7 cellular contexts compared by ENCODE assay signal in the genomic region with DNA sequence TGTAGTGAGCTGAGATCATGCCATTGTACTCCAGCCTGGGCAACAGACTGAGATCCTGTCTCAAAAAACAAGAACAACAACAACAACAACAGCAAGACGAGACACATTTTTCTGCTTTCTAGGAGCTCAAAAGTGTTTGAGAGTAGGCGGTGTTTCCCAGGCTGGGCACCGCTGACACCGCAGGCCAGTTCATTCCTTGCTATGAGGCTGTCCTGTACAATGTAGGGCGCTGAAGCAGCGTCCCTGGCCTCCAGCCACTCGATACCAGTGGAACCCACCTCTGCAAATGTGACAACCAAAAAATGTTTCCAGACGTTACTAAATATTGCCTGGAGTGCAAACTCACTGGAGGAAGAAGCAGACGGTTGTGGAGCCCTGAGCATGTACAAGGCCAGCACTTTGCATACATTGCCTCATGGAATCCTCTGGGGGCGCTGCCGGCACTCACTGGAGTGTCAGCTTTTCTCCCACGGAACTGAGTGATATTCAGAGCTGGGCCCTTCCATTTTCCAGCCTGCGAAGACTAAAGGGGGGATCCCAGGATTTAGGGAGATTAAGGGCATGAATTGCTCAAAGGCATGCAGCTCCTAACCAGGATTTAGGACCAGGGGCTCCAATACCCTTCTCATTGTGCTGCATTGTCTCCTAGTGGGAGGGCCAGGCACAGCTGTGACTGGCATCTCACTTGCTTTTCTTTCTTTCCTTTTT. TPM values are rescaled to one million over a fixed set of nuclear protein-coding genes. Genes with fewer than 3 reads are reported as not detected.
DNase-seq lines count a peak whose midpoint lies in the region; ATAC-seq, FAIRE-seq and TF ChIP-seq lines count a peak whose summit lies in the region.

No MANE protein-coding gene starts in this region.

- no peaks in the 10 kb centered on the region for H3K27me3 Mint-ChIP-seq in activated B cell treated with CpG ODN at 0.5 μM for 24 hours
- no peaks in the 10 kb centered on the region for H3K27me3 Mint-ChIP-seq in chondrocyte (ENCODE audit: low read depth)

- TF ChIP-seq CTCF in activated B cell treated with CpG ODN at 0.5 μM for 24 hours (IDR thresholded peaks at IDR 0.05) (peak; percentile 51), chondrocyte (IDR thresholded peaks at IDR 0.05) (peak; percentile 84), liver (IDR thresholded peaks at IDR 0.05; ENCODE audit: low read depth, low read length, missing input control) (peak; percentile 77)

- POLR2A ChIA-PET in activated B cell treated with CpG ODN at 0.5 μM for 24 hours (lab: Charles Lee) = interaction anchor here (0.6 to 1.6 kb wide), 7 partner anchors 18 to 548 kb away, joined by 3 to 8 read pairs (median 4); a partner anchor contains a TSS

- no peak overlapping the region for H3K4me3 Mint-ChIP-seq in activated B cell treated with CpG ODN at 0.5 μM for 24 hours
- H3K4me3 Mint-ChIP-seq in chondrocyte (ENCODE audit: unreplicated experiment) = no peak overlapping the region

- H3K9ac ChIP-seq in liver (ENCODE audit: low read depth in 1 of 2, low read length in 2 of 2) = peak overlapping the region in 1 of 2 donors; percentile 5

- peak overlapping the region; percentile 41 for H3K27ac Mint-ChIP-seq in activated B cell treated with CpG ODN at 0.5 μM for 24 hours
- H3K27ac Mint-ChIP-seq in chondrocyte (ENCODE audit: unreplicated experiment) = peak overlapping the region; percentile 33

- CTCF ChIA-PET in activated B cell treated with CpG ODN at 0.5 μM for 24 hours (lab: Charles Lee) = interaction anchor here (0.7 to 4.0 kb wide), 17 partner anchors 14 to 542 kb away, joined by 3 to 33 read pairs (median 4); a partner anchor contains a TSS

- H3K9me3 ChIP-seq in liver (ENCODE audit: control insufficient read depth in 4 of 4, low read length in 3 of 4) = no peaks in the 10 kb centered on the region

- H3K36me3 Mint-ChIP-seq in activated B cell treated with CpG ODN at 0.5 μM for 24 hours (ENCODE audit: low read depth) (no peaks in the 10 kb centered on the region), chondrocyte (ENCODE audit: low read depth) (no peaks in the 10 kb centered on the region)

- no peaks in the 10 kb centered on the region for H3K36me3 ChIP-seq in liver (ENCODE audit: control insufficient read depth in 4 of 4, insufficient read depth in 3 of 4, low read depth in 1 of 4, low read length in 3 of 4)

- no peak overlapping the region for H3K4me3 ChIP-seq in liver (ENCODE audit: low read depth in 1 of 3, low read length in 3 of 3)

- peak; percentile 88 for FAIRE-seq in GM12891 (lab: Jason Lieb, UNC)

- no peak for TF ChIP-seq POLR2A in GM12891 (IDR thresholded peaks at IDR 0.05; ENCODE audit: low read depth, low read length)

- WGBS in liver = 45% methylated on average over 13 of the region's 13 CpGs

- peaks cover 5 to 6% (median 6%) of the 10 kb centered on the region in 4 donors for H3K4me1 ChIP-seq in liver (ENCODE audit: control insufficient read depth in 4 of 4, insufficient read depth in 4 of 4, low read length in 3 of 4)

- no peak overlapping the region for H3K27ac ChIP-seq in liver (ENCODE audit: low read depth in 1 of 2, low read length in 2 of 2)

- DNase-seq in GM12891 (ENCODE audit: insufficient read length, low spot score) (no peak), NCI-H1694 (lab: John Stamatoyannopoulos, UW) (peak; percentile 77), activated B cell treated with CpG ODN at 0.5 μM for 24 hours (peak; percentile 33), chondrocyte (ENCODE audit: low spot score) (no peak)
- DNase-seq in stimulated activated CD4-positive, alpha-beta T cell treated with anti-CD3 and anti-CD28 coated beads, Interleukin-4, amount 100 ng/mL, for 48 hours (ENCODE audit: low read depth in 2 of 2) = peak; percentile 55 to 58

- intact Hi-C loops in activated B cell treated with CpG ODN at 0.5 μM for 24 hours (cut with micrococcal nuclease) = no loop called here

- peak; percentile 71 to 81 for TF ChIP-seq RAD21 in liver (IDR thresholded peaks at IDR 0.05)

- H3K4me1 Mint-ChIP-seq in activated B cell treated with CpG ODN at 0.5 μM for 24 hours (peaks cover 16% of the 10 kb centered on the region), chondrocyte (ENCODE audit: low read depth) (peaks cover 15% of the 10 kb centered on the region)

- ATAC-seq in activated B cell treated with CpG ODN at 0.5 μM for 24 hours (ENCODE audit: low read depth) (peak; percentile 77), HG03565 (IDR thresholded peaks at IDR 0.05; ENCODE audit: unreplicated experiment) (no peak)

- H3K9me3 Mint-ChIP-seq in activated B cell treated with CpG ODN at 0.5 μM for 24 hours (no peaks in the 10 kb centered on the region), chondrocyte (ENCODE audit: low read depth) (no peaks in the 10 kb centered on the region)

- no peaks in the 10 kb centered on the region for H3K27me3 ChIP-seq in liver (ENCODE audit: control insufficient read depth in 4 of 4, insufficient read depth in 4 of 4, low read length in 3 of 4)

TF ChIP-seq in GM12891, 5 proteins besides CTCF, POLR2A, EP300 and RAD21:
- TF ChIP-seq POU2F2 (IDR thresholded peaks at IDR 0.05; ENCODE audit: low read depth, low read length) (peak; percentile 90; the same call in 1 of the 2 replicates), SPI1 (IDR thresholded peaks at IDR 0.05; ENCODE audit: low read depth, low read length) (no peak)

TF ChIP-seq in liver, 16 proteins besides CTCF, POLR2A, EP300 and RAD21 (continues in another document):
- TF ChIP-seq JUND (IDR thresholded peaks at IDR 0.05) (no peak), RXRA (IDR thresholded peaks at IDR 0.05) (no peak), HNF4G (IDR thresholded peaks at IDR 0.05) (no peak), GABPA (IDR thresholded peaks at IDR 0.05 in 1 of 2, conservative IDR thresholded peaks at IDR 0.05 in 1 of 2) (no peak), YY1 (IDR thresholded peaks at IDR 0.05) (no peak), TAF1 (conservative IDR thresholded peaks at IDR 0.05) (no peak), NR2F2 (IDR thresholded peaks at IDR 0.05) (no peak), SP1 (IDR thresholded peaks at IDR 0.05) (no peak), FOXA2 (IDR thresholded peaks at IDR 0.05) (no peak), HNF4A (conservative IDR thresholded peaks at IDR 0.05) (no peak)
- TF ChIP-seq, protein P1, sequence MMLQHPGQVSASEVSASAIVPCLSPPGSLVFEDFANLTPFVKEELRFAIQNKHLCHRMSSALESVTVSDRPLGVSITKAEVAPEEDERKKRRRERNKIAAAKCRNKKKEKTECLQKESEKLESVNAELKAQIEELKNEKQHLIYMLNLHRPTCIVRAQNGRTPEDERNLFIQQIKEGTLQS (IDR thresholded peaks at IDR 0.05) = no peak
- TF ChIP-seq, protein P2, sequence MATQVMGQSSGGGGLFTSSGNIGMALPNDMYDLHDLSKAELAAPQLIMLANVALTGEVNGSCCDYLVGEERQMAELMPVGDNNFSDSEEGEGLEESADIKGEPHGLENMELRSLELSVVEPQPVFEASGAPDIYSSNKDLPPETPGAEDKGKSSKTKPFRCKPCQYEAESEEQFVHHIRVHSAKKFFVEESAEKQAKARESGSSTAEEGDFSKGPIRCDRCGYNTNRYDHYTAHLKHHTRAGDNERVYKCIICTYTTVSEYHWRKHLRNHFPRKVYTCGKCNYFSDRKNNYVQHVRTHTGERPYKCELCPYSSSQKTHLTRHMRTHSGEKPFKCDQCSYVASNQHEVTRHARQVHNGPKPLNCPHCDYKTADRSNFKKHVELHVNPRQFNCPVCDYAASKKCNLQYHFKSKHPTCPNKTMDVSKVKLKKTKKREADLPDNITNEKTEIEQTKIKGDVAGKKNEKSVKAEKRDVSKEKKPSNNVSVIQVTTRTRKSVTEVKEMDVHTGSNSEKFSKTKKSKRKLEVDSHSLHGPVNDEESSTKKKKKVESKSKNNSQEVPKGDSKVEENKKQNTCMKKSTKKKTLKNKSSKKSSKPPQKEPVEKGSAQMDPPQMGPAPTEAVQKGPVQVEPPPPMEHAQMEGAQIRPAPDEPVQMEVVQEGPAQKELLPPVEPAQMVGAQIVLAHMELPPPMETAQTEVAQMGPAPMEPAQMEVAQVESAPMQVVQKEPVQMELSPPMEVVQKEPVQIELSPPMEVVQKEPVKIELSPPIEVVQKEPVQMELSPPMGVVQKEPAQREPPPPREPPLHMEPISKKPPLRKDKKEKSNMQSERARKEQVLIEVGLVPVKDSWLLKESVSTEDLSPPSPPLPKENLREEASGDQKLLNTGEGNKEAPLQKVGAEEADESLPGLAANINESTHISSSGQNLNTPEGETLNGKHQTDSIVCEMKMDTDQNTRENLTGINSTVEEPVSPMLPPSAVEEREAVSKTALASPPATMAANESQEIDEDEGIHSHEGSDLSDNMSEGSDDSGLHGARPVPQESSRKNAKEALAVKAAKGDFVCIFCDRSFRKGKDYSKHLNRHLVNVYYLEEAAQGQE (IDR thresholded peaks at IDR 0.05) = no peak
- TF ChIP-seq, protein P3, sequence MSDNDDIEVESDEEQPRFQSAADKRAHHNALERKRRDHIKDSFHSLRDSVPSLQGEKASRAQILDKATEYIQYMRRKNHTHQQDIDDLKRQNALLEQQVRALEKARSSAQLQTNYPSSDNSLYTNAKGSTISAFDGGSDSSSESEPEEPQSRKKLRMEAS (IDR thresholded peaks at IDR 0.05) = no peak

RNA-seq across cellular contexts. Expression of a gene that starts 5.8 kb away (rescaled TPM):
- polyA plus RNA-seq in GM12891 (2012; ENCODE audit: low read depth, missing spikeins) = 19.6 TPM
- total RNA-seq in activated B cell treated with CpG ODN at 0.5 μM for 24 hours (38.2 and 41.3 TPM in 2 replicates), chondrocyte (22.7 to 24.0 TPM (median 23.0 TPM) in 3 replicates), liver (10 to 100 TPM; 19.7 to 31.1 TPM)
- 10 to 100 TPM; 12.9 to 21.8 TPM for polyA plus RNA-seq in liver

RNA-seq across cellular contexts. Expression of a gene that starts 24.1 kb away (rescaled TPM):
- 491 TPM for polyA plus RNA-seq in GM12891 (2012; ENCODE audit: low read depth, missing spikeins)
- 363 and 368 TPM in 2 replicates for total RNA-seq in activated B cell treated with CpG ODN at 0.5 μM for 24 hours
- total RNA-seq in chondrocyte = 128 to 541 TPM (median 513 TPM) in 3 replicates
- total RNA-seq in liver = 100 to 1,000 TPM; 112 to 181 TPM
- 100 to 1,000 TPM; 157 to 211 TPM for polyA plus RNA-seq in liver

RNA-seq across cellular contexts. Expression of a gene that starts 36.3 kb away (rescaled TPM):
- polyA plus RNA-seq in GM12891 (2012; ENCODE audit: low read depth, missing spikeins) = 62.8 TPM
- total RNA-seq in activated B cell treated with CpG ODN at 0.5 μM for 24 hours = 67.7 and 79.0 TPM in 2 replicates
- total RNA-seq in chondrocyte = 44.1 to 52.3 TPM (median 47.9 TPM) in 3 replicates
- 10 to 100 TPM; 36.3 to 41.9 TPM for total RNA-seq in liver
- polyA plus RNA-seq in liver = 10 to 100 TPM; 84.8 to 89.6 TPM

RNA-seq across cellular contexts. Expression of a gene that starts 39.5 kb away (rescaled TPM):
- polyA plus RNA-seq in GM12891 (2012; ENCODE audit: low read depth, missing spikeins) = 16.9 TPM
- total RNA-seq in activated B cell treated with CpG ODN at 0.5 μM for 24 hours (41.5 and 43.4 TPM in 2 replicates), chondrocyte (3.6 to 6.4 TPM (median 6.1 TPM) in 3 replicates), liver (1 to 10 TPM in 1 of 2 donors, under 1 TPM in 1; 0.08 to 7.6 TPM)
- polyA plus RNA-seq in liver = under 1 TPM; 0.03 to 0.12 TPM

Comparison
In these comparisons a context has a peak if more than half of its experiments do, and no peak if none do; other contexts are left out.
1. DNase-seq: peak in NCI-H1694 (single experiment), activated B cell treated with CpG ODN at 0.5 μM for 24 hours (single experiment) and stimulated activated CD4-positive, alpha-beta T cell treated with anti-CD3 and anti-CD28 coated beads, Interleukin-4, amount 100 ng/mL, for 48 hours (2 of 2); none in GM12891 (single experiment) and chondrocyte (single experiment).
2. Peak in every context shown above with its lines, with median percentiles within 50 percentile points of each other: CTCF ChIP-seq.